9 cellular contexts compared by ENCODE assay signal in the genomic region with DNA sequence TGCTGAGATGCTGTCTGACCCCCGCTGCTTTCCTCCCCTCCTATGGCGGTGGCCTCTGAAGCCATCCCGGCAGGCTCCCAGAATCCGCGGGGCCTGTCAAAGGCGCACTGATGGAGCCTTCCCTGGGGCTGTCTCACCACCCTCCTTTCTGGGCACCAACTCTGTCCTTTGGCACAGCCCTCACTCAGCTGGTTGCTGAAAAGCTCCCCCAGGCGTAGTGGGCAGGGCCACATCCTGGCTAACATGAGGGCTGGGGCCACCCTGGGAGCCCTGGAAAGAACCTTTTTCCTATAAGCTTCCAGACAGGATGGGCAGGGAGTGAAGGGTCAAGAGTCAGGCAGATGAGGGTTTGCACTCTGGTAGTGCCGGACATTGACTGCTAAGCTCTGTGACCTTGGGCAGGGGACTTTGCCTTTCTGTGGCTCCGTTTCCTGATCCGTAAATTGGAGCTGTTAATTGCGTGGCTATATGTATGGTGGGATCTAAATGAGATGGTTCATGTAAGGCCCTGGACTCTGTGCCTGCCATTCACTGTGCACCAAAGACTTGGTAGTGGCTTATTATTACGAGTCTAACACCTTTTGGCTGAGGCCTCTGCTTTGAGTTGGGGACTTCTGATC. TPM values are rescaled to one million over a fixed set of nuclear protein-coding genes. Genes with fewer than 3 reads are reported as not detected.
A peak's percentile ranks its signal among the peaks of the same experiment; 100 is the strongest.
DNase-seq lines count a peak whose midpoint lies in the region; ATAC-seq, FAIRE-seq and TF ChIP-seq lines count a peak whose summit lies in the region.
"Had no signal": no experiment of that assay in that cellular context is flagged by ENCODE, and none has a peak within 500 bp of the region (broad histone marks: within the 10 kb centered on the region; RNA-seq: fewer than 3 reads in every experiment).

No MANE protein-coding gene starts in this region.

- no peaks in the 10 kb centered on the region for H4K20me1 ChIP-seq in H9 (ENCODE audit: control insufficient read depth, insufficient read depth, insufficient read length)

- peaks cover 6 to 8% of the 10 kb centered on the region in 2 donors for H3K36me3 ChIP-seq in small intestine (ENCODE audit: control insufficient read depth in 2 of 2, insufficient read depth in 2 of 2, low read length in 2 of 2)

- H3K4me1 ChIP-seq in H9 (ENCODE audit: insufficient read depth, low read length) (no peaks in the 10 kb centered on the region), small intestine (ENCODE audit: control insufficient read depth in 2 of 2, insufficient read depth in 1 of 2, low read depth in 1 of 2, low read length in 1 of 2) (peaks cover 9 to 31% of the 10 kb centered on the region in 2 donors)

- no peaks in the 10 kb centered on the region for H3K27me3 Mint-ChIP-seq in H9 (ENCODE audit: low read depth)
- H3K27me3 Mint-ChIP-seq in WTC11 (ENCODE audit: low read depth): no peaks in the 10 kb centered on the region

- H3K4ac ChIP-seq in H9 (ENCODE audit: low read depth, low read length): no peak overlapping the region

- no peak for DNase-seq in H9
- no peak for DNase-seq in WTC11 (ENCODE audit: low spot score)
- DNase-seq in left ventricle myocardium superior: peak; percentile 62
- DNase-seq in small intestine: peak; percentile 74
- DNase-seq in foreskin fibroblast: no peak
- DNase-seq in stimulated activated CD4-positive, alpha-beta T cell treated with anti-CD3 and anti-CD28 coated beads, Interleukin-15, amount 100 ng/mL, for 24 hours: no peak
- DNase-seq: NCI-H524 had no signal

- FAIRE-seq in small intestine (lab: Jason Lieb, UNC): no peak

- no peak overlapping the region for H3K4me3 ChIP-seq in small intestine (ENCODE audit: low read depth in 1 of 2, low read length in 2 of 2)
- no peak overlapping the region for H3K4me3 ChIP-seq in foreskin fibroblast (ENCODE audit: low read depth in 1 of 2, low read length in 2 of 2)

- H3T11ph ChIP-seq in H9 (ENCODE audit: low read length): no peak overlapping the region

- H2BK5ac ChIP-seq in H9 (ENCODE audit: insufficient read length, low read length): no peak overlapping the region

- H3K36me3 Mint-ChIP-seq in H9 (ENCODE audit: insufficient read depth in 1 of 3, low read depth in 3 of 3) (peaks cover 5 to 35% (median 25%) of the 10 kb centered on the region in 3 experiments; a peak in 5 of 7 replicates), WTC11 (peaks cover 20% of the 10 kb centered on the region)

- no peak overlapping the region for H2BK15ac ChIP-seq in H9 (ENCODE audit: low read depth, low read length)

- no peak for ATAC-seq in WTC11
- ATAC-seq in left ventricle myocardium superior: peak; percentile 3
- ATAC-seq in GM21737 (IDR thresholded peaks at IDR 0.05; ENCODE audit: unreplicated experiment): no peak
- no peak for ATAC-seq in HG02571 (IDR thresholded peaks at IDR 0.05; ENCODE audit: unreplicated experiment)

- H2BK12ac ChIP-seq in H9 (ENCODE audit: insufficient read length, low read depth, low read length): no peak overlapping the region

- H3K27ac ChIP-seq in H9 (ENCODE audit: insufficient read length, low read depth, low read length) (no peak overlapping the region), small intestine (ENCODE audit: low read depth in 1 of 2, low read length in 1 of 2) (peak overlapping the region; percentile 91)

- H2BK20ac ChIP-seq in H9 (ENCODE audit: low read depth, low read length, poor library complexity, severe bottlenecking): no peak overlapping the region

- no peak overlapping the region for H4K5ac ChIP-seq in H9 (ENCODE audit: insufficient read length, low read depth, low read length)

- H3K4me1 Mint-ChIP-seq in H9: peaks cover 19 to 27% of the 10 kb centered on the region in 2 experiments
- H3K4me1 Mint-ChIP-seq in WTC11: peaks cover 39% of the 10 kb centered on the region

- no peak overlapping the region for H3K18ac ChIP-seq in H9 (ENCODE audit: insufficient read length, low read depth, low read length)

- H3K27me3 ChIP-seq in H9 (ENCODE audit: insufficient read depth, low read length) (no peaks in the 10 kb centered on the region), small intestine (ENCODE audit: control insufficient read depth in 2 of 2, insufficient read depth in 2 of 2, low read length in 2 of 2) (no peaks in the 10 kb centered on the region)

- H4K91ac ChIP-seq in H9 (ENCODE audit: insufficient read length, low read depth, low read length): no peak overlapping the region

- CTCF ChIA-PET in WTC11 (lab: Charles Lee): no interaction called here

- no CpG with 5 or more reads among the region's 12 CpGs for WGBS in H9 (ENCODE audit: extremely low coverage, insufficient read length, low lambda C conversion rate)
- WGBS in small intestine, 3 donors: 28 to 53% (median 35%) methylated on average over 12 of the region's 12 CpGs

- H3K9me3 Mint-ChIP-seq in H9 (no peaks in the 10 kb centered on the region), WTC11 (no peaks in the 10 kb centered on the region)

- POLR2A ChIA-PET in WTC11 (lab: Charles Lee): no interaction called here

- no peak overlapping the region for H3K4me3 Mint-ChIP-seq in H9
- H3K4me3 Mint-ChIP-seq in WTC11: no peak overlapping the region

- H3K23ac ChIP-seq in H9 (ENCODE audit: insufficient read length, low read depth, low read length): no peak overlapping the region

- no peak for TF ChIP-seq CTCF in H9 (conservative IDR thresholded peaks at IDR 0.05)
- no peak for TF ChIP-seq CTCF in WTC11 (IDR thresholded peaks at IDR 0.05)
- no peak for TF ChIP-seq CTCF in foreskin fibroblast (IDR thresholded peaks at IDR 0.05; ENCODE audit: low read depth, low read length)

- no peak overlapping the region for H2AFZ ChIP-seq in H9 (ENCODE audit: low read length)

- H3K79me1 ChIP-seq in H9 (ENCODE audit: insufficient read depth, low read depth, low read length, poor library complexity, severe bottlenecking): no peaks in the 10 kb centered on the region

- intact Hi-C loops in left ventricle myocardium superior (cut with micrococcal nuclease): no loop called here

- H3K14ac ChIP-seq in H9 (ENCODE audit: insufficient read depth, low read length): no peak overlapping the region

- no peak overlapping the region for H2AK5ac ChIP-seq in H9 (ENCODE audit: insufficient read length, low read length)

- H3K9me3 ChIP-seq in H9 (ENCODE audit: control insufficient read depth, low read depth, low read length): no peaks in the 10 kb centered on the region
- H3K9me3 ChIP-seq in small intestine (ENCODE audit: control insufficient read depth, low read depth): no peaks in the 10 kb centered on the region

- no peak overlapping the region for H2BK120ac ChIP-seq in H9 (ENCODE audit: low read depth, low read length, poor library complexity, severe bottlenecking)

- H3K79me2 ChIP-seq in H9 (ENCODE audit: insufficient read depth, low read length): no peaks in the 10 kb centered on the region

- no peaks in the 10 kb centered on the region for H3K23me2 ChIP-seq in H9 (ENCODE audit: insufficient read length, low read depth, low read length, poor library complexity, severe bottlenecking)

- no peak overlapping the region for H3K4me2 ChIP-seq in H9 (ENCODE audit: insufficient read depth, insufficient read length, low read length)

- H4K8ac ChIP-seq in H9 (replicated peaks; ENCODE audit: insufficient read length, low read depth, low read length): no peak overlapping the region

- no peak overlapping the region for H3K9ac ChIP-seq in H9 (ENCODE audit: extremely low read depth, insufficient read length, low read length)

- H3K56ac ChIP-seq in H9 (ENCODE audit: insufficient read length, low read depth, low read length): no peak overlapping the region

- H3K27ac Mint-ChIP-seq in H9: peak overlapping the region; percentile 81 to 93 (median 92); a peak in 6 of 7 replicates
- H3K27ac Mint-ChIP-seq in WTC11: peak overlapping the region; percentile 84

TF ChIP-seq in WTC11, 78 proteins besides CTCF, POLR2A, EP300 and RAD21 (continues in another document):
- TF ChIP-seq ZNF317 (CRISPR knock-in tag; IDR thresholded peaks at IDR 0.05; ENCODE audit: borderline replicate concordance, low read depth) (no peak), E2F1 (CRISPR knock-in tag; IDR thresholded peaks at IDR 0.05) (no peak), SP1 (CRISPR knock-in tag; conservative IDR thresholded peaks at IDR 0.05) (no peak), ZNF416 (CRISPR knock-in tag; IDR thresholded peaks at IDR 0.05) (no peak), TEAD1 (CRISPR knock-in tag; IDR thresholded peaks at IDR 0.05) (no peak), NR1H2 (CRISPR knock-in tag; IDR thresholded peaks at IDR 0.05) (no peak), USF2 (CRISPR knock-in tag; IDR thresholded peaks at IDR 0.05) (no peak)

RNA-seq across cellular contexts. Expression of gene LASP1, which starts 27.9 kb away (rescaled TPM):
- 121 and 122 TPM in 2 replicates for total RNA-seq in H9 (2021)
- total RNA-seq in WTC11 (2021): 126 to 139 TPM (median 128 TPM) in 3 replicates
- 28.4 TPM for total RNA-seq in left ventricle myocardium superior
- polyA plus RNA-seq in small intestine: 100 to 1,000 TPM; 152 to 257 (median 213) TPM

RNA-seq across cellular contexts. Expression of gene RPL23, which starts 44.3 kb away (rescaled TPM):
- total RNA-seq in H9 (2021) (2,040 and 2,084 TPM in 2 replicates), WTC11 (2021) (1,832 to 2,028 TPM (median 1,945 TPM) in 3 replicates), left ventricle myocardium superior (799 TPM)
- 1,000 to 10,000 TPM; 1,251 to 3,207 (median 2,524) TPM for polyA plus RNA-seq in small intestine

Comparison
In these comparisons a context has a peak if more than half of its experiments do, and no peak if none do; other contexts are left out.
1. DNase-seq: peak in left ventricle myocardium superior (single experiment) and small intestine (single experiment); none in H9 (single experiment), WTC11 (single experiment), foreskin fibroblast (0 of 2) and stimulated activated CD4-positive, alpha-beta T cell treated with anti-CD3 and anti-CD28 coated beads, Interleukin-15, amount 100 ng/mL, for 24 hours (single experiment).